Comparison of ENCODE assay signal across 22 cellular contexts in genomic region chr17:29698019-29698777, GRCh38.
A peak's percentile ranks its signal among the peaks of the same experiment; 100 is the strongest.
DNase-seq lines count a peak whose midpoint lies in the region; ATAC-seq and TF ChIP-seq lines count a peak whose summit lies in the region.
"Had no signal": no experiment of that assay in that cellular context is flagged by ENCODE, and none has a peak within 500 bp of the region (broad histone marks: within the 10 kb centered on the region; RNA-seq: fewer than 3 reads in every experiment).

No MANE protein-coding gene starts in this region.

- peaks cover 33% of the 10 kb centered on the region for H3K36me3 Mint-ChIP-seq in activated CD4-positive, alpha-beta T cell treated with anti-CD3 and anti-CD28 coated beads for 36 hours (ENCODE audit: low read depth)

- 79% methylated on average over 6 of the region's 6 CpGs for WGBS in right cardiac atrium

- TF ChIP-seq POLR2A in gastrocnemius medialis (IDR thresholded peaks at IDR 0.05), result no peak

- TF ChIP-seq CTCF in Loucy (conservative IDR thresholded peaks at IDR 0.05; ENCODE audit: low read length) (no peak), gastrocnemius medialis (IDR thresholded peaks at IDR 0.05 in 4 of 5, conservative IDR thresholded peaks at IDR 0.05 in 1 of 5) (no peak)

- POLR2A ChIA-PET in activated CD4-positive, alpha-beta T cell treated with anti-CD3 and anti-CD28 coated beads for 36 hours (lab: Charles Lee), result no interaction called here

- H3K4me1 Mint-ChIP-seq in activated CD4-positive, alpha-beta T cell treated with anti-CD3 and anti-CD28 coated beads for 36 hours, result peaks cover 15% of the 10 kb centered on the region

- no peak overlapping the region for H3K4me3 Mint-ChIP-seq in activated CD4-positive, alpha-beta T cell treated with anti-CD3 and anti-CD28 coated beads for 36 hours

- in situ Hi-C loops in gastrocnemius medialis (cut with MboI; ENCODE audit: low sequenced_read_pairs in 4 of 4), result no loop called here

- no peaks in the 10 kb centered on the region for H3K9me2 ChIP-seq in Loucy (replicated peaks; ENCODE audit: low read depth, low read length)
- H3K9me2 ChIP-seq: SK-N-SH had no signal

- no peaks in the 10 kb centered on the region for H3K9me3 ChIP-seq in Loucy (ENCODE audit: insufficient read depth, low read depth, low read length)
- H3K9me3 ChIP-seq in right cardiac atrium (ENCODE audit: control insufficient read depth, low read length), result no peaks in the 10 kb centered on the region
- no peaks in the 10 kb centered on the region for H3K9me3 ChIP-seq in gastrocnemius medialis
- H3K9me3 ChIP-seq: SK-N-SH, transverse colon had no signal

- H3K4me1 ChIP-seq in Loucy (ENCODE audit: insufficient read depth, low read length, poor library complexity, severe bottlenecking) (peaks cover 14% of the 10 kb centered on the region), right cardiac atrium (ENCODE audit: control insufficient read depth, insufficient read depth, low read length) (peaks cover 9% of the 10 kb centered on the region), gastrocnemius medialis (peaks cover 39 to 49% of the 10 kb centered on the region in 2 donors)

- H3K27ac ChIP-seq in right cardiac atrium (ENCODE audit: low read length) (peak overlapping the region; percentile 75), gastrocnemius medialis (peak overlapping the region; percentile 82 to 100 (median 93))
- H3K27ac ChIP-seq: 22Rv1, HL-60, PC-9, transverse colon had no signal

- peak overlapping the region; percentile 9 for H3K4me2 ChIP-seq in Loucy (ENCODE audit: low read depth, low read length, poor library complexity, severe bottlenecking)
- H3K4me2 ChIP-seq: PC-9, SK-N-SH, smooth muscle cell had no signal

- DNase-seq in activated CD4-positive, alpha-beta T cell treated with anti-CD3 and anti-CD28 coated beads for 36 hours, result no peak
- DNase-seq in activated CD4-positive, alpha-beta T cell treated with anti-CD3 and anti-CD28 coated beads, Interleukin-2, amount 50 U/mL, for 1 hour, result no peak
- no peak for DNase-seq in right cardiac atrium
- no peak for DNase-seq in gastrocnemius medialis
- DNase-seq: activated CD4-positive, alpha-beta T cell treated with anti-CD3 and anti-CD28 coated beads, Interleukin-2, amount 50 U/mL, for 48 hours; DMS53; GOT3; left colon; NCI-H1092; NCI-H2107; NCI-H524 treated with DMSO at 0.1 percent for 48 hours; PC-9; SK-N-SH; transverse colon had no signal

- CTCF ChIA-PET in activated CD4-positive, alpha-beta T cell treated with anti-CD3 and anti-CD28 coated beads for 36 hours (lab: Charles Lee), result interaction anchor here (0.6 to 1.8 kb wide), 8 partner anchors 10 to 81 kb away, joined by 3 to 8 read pairs (median 3); no protein-coding TSS in a partner anchor

- H3K9me3 Mint-ChIP-seq in activated CD4-positive, alpha-beta T cell treated with anti-CD3 and anti-CD28 coated beads for 36 hours (ENCODE audit: low read depth), result no peaks in the 10 kb centered on the region
- H3K9me3 Mint-ChIP-seq: activated T-helper 2 cell treated with anti-CD3 and anti-CD28 coated beads, Interferon-gamma antibody, Interleukin-2, Interleukin-4, amounts not matched to agents 10 μg/mL and 5 μg/mL and 100 μg/mL, durations not matched to agents 14 hours and 24 hours and 36 hours had no signal

- H3K27me3 ChIP-seq in Loucy (ENCODE audit: insufficient read depth, low read length, poor library complexity, severe bottlenecking) (no peaks in the 10 kb centered on the region), right cardiac atrium (ENCODE audit: control insufficient read depth, insufficient read depth) (no peaks in the 10 kb centered on the region), gastrocnemius medialis (no peaks in the 10 kb centered on the region)
- H3K27me3 ChIP-seq: transverse colon had no signal

- H3F3A ChIP-seq in Loucy (ENCODE audit: low read depth), result peaks cover 4% of the 10 kb centered on the region; the same call in 1 of the 2 replicates

- H3K9ac ChIP-seq in Loucy (ENCODE audit: low read depth, low read length, poor library complexity, severe bottlenecking), result peak overlapping the region; percentile 38
- H3K9ac ChIP-seq: SK-N-SH had no signal

- no peaks in the 10 kb centered on the region for H4K20me1 ChIP-seq in Loucy (ENCODE audit: insufficient read depth, low read length, poor library complexity, severe bottlenecking)

- peak overlapping the region; percentile 31 for H3K27ac Mint-ChIP-seq in activated CD4-positive, alpha-beta T cell treated with anti-CD3 and anti-CD28 coated beads for 36 hours
- H3K27ac Mint-ChIP-seq: activated T-helper 2 cell treated with anti-CD3 and anti-CD28 coated beads, Interferon-gamma antibody, Interleukin-2, Interleukin-4, amounts not matched to agents 10 μg/mL and 5 μg/mL and 100 μg/mL, durations not matched to agents 14 hours and 24 hours and 36 hours had no signal

- H3K27me3 Mint-ChIP-seq in activated CD4-positive, alpha-beta T cell treated with anti-CD3 and anti-CD28 coated beads for 36 hours, result no peaks in the 10 kb centered on the region

- no peaks in the 10 kb centered on the region; the same call in 1 of the 2 replicates for H3K79me2 ChIP-seq in Loucy (ENCODE audit: insufficient read depth, low read length)

- intact Hi-C loops in activated CD4-positive, alpha-beta T cell treated with anti-CD3 and anti-CD28 coated beads for 36 hours (cut with DNase I, micrococcal nuclease), result no loop called here
- intact Hi-C loops in right cardiac atrium (cut with DNase I), result no loop called here
- intact Hi-C loops in gastrocnemius medialis (cut with DNase I; ENCODE audit: low total_unique reads), result no loop called here

- no peak overlapping the region for H3K4me3 ChIP-seq in Loucy (ENCODE audit: low read length, poor library complexity, severe bottlenecking)
- H3K4me3 ChIP-seq in right cardiac atrium (ENCODE audit: low read length), result no peak overlapping the region
- H3K4me3 ChIP-seq in gastrocnemius medialis, result peak overlapping the region in 1 of 4 donors; percentile 1
- H3K4me3 ChIP-seq: PC-9, smooth muscle cell, transverse colon had no signal

- H3K36me3 ChIP-seq in Loucy (ENCODE audit: insufficient read depth, low read length) (peaks cover 55% of the 10 kb centered on the region; the same call in 1 of the 2 replicates), gastrocnemius medialis (peaks cover 2 to 51% of the 10 kb centered on the region in 2 donors)

- no peak overlapping the region for H2AFZ ChIP-seq in Loucy (ENCODE audit: low read length)
- H2AFZ ChIP-seq: PC-9 had no signal

- ATAC-seq in activated CD4-positive, alpha-beta T cell treated with anti-CD3 and anti-CD28 coated beads for 36 hours, result no peak
- ATAC-seq in right cardiac atrium (no peak), gastrocnemius medialis (peak; percentile 79), HG02973 (IDR thresholded peaks at IDR 0.05; ENCODE audit: unreplicated experiment) (no peak), GM18517 (IDR thresholded peaks at IDR 0.05; ENCODE audit: unreplicated experiment) (no peak), GM21423 (IDR thresholded peaks at IDR 0.05; ENCODE audit: unreplicated experiment) (no peak)
- ATAC-seq: left colon had no signal

Comparison
In these comparisons a context has a peak if more than half of its experiments do, and no peak if none do; other contexts are left out.
1. ATAC-seq: peak in gastrocnemius medialis (2 of 2); none in activated CD4-positive, alpha-beta T cell treated with anti-CD3 and anti-CD28 coated beads for 36 hours (single experiment), right cardiac atrium (0 of 2), HG02973 (single experiment), GM18517 (single experiment) and GM21423 (single experiment).